18 cellular contexts compared by ENCODE assay signal in genomic region chr16:7303677-7304200, GRCh38. TPM values are rescaled to one million over a fixed set of nuclear protein-coding genes. Genes with fewer than 3 reads are reported as not detected.
DNase-seq lines count a peak whose midpoint lies in the region; TF ChIP-seq lines count a peak whose summit lies in the region.
"Had no signal": no experiment of that assay in that cellular context is flagged by ENCODE, and none has a peak within 500 bp of the region (broad histone marks: within the 10 kb centered on the region; RNA-seq: fewer than 3 reads in every experiment).

No MANE protein-coding gene starts in this region.

- H2AFZ ChIP-seq in neural cell (ENCODE audit: low read depth, low read length) = no peak overlapping the region
- H2AFZ ChIP-seq in MM.1S (ENCODE audit: low read length) = no peak overlapping the region

- intact Hi-C loops in left ventricle myocardium inferior (cut with micrococcal nuclease) (no loop called here), ovary (cut with DNase I) (no loop called here)

- H3K79me2 ChIP-seq in neural cell (replicated peaks; ENCODE audit: insufficient read depth, low read length) (peaks cover 3% of the 10 kb centered on the region), MM.1S (ENCODE audit: low read length) (no peaks in the 10 kb centered on the region)

- DNase-seq in Ammon's horn (ENCODE audit: low spot score) (peak; percentile 32), NCI-H82 (lab: John Stamatoyannopoulos, UW) (peak; percentile 63), left ventricle myocardium inferior (no peak), ovary (no peak), MM.1S (no peak), NK-92 (lab: John Stamatoyannopoulos, UW; ENCODE audit: unreplicated experiment) (no peak)
- no peak for DNase-seq in activated naive CD4-positive, alpha-beta T cell treated with anti-CD3 and anti-CD28 coated beads, Interleukin-2, amount 50 U/mL, for 16 hours
- DNase-seq: activated gamma-delta T cell treated with Interleukin-2 at 50 U/mL for 16 hours; CD4-positive, alpha-beta memory T cell; foreskin keratinocyte; mucosa of descending colon; NCI-H2171; SHP77; stimulated activated naive CD8-positive, alpha-beta T cell treated with anti-CD3 and anti-CD28 coated beads, Interleukin-15, Interleukin-2, amounts not matched to agents 100 U/mL and 50 U/mL, for 24 hours had no signal

- H3K4me3 ChIP-seq in left ventricle myocardium inferior (peak overlapping the region; percentile 65), neural cell (ENCODE audit: low read length) (peak overlapping the region; percentile 61), ovary (no peak overlapping the region), MM.1S (ENCODE audit: low read length) (no peak overlapping the region)
- H3K4me3 ChIP-seq: ascending aorta, mucosa of descending colon, pancreas had no signal

- H3K9me3 ChIP-seq in left ventricle myocardium inferior (replicated peaks) (no peaks in the 10 kb centered on the region), neural cell (ENCODE audit: low read length) (no peaks in the 10 kb centered on the region), ovary (no peaks in the 10 kb centered on the region), MM.1S (replicated peaks; ENCODE audit: insufficient read depth, low read length) (no peaks in the 10 kb centered on the region)
- H3K9me3 ChIP-seq: ascending aorta, mucosa of descending colon, pancreas had no signal

- no peak for TF ChIP-seq RAD21 in neural cell (conservative IDR thresholded peaks at IDR 0.05)

- H3K27me3 ChIP-seq in left ventricle myocardium inferior (ENCODE audit: low read depth) (peaks cover 29% of the 10 kb centered on the region), neural cell (ENCODE audit: insufficient read depth, low read depth, low read length) (peaks cover 62% of the 10 kb centered on the region), ovary (no peaks in the 10 kb centered on the region), MM.1S (replicated peaks; ENCODE audit: insufficient read depth, low read length) (no peaks in the 10 kb centered on the region)
- H3K27me3 ChIP-seq: ascending aorta, foreskin keratinocyte had no signal

- H3K4me1 ChIP-seq in left ventricle myocardium inferior (peaks cover 17% of the 10 kb centered on the region), ovary (ENCODE audit: insufficient read depth) (no peaks in the 10 kb centered on the region), MM.1S (ENCODE audit: low read length) (no peaks in the 10 kb centered on the region)
- H3K4me1 ChIP-seq: ascending aorta, foreskin keratinocyte, pancreas had no signal

- no peak for TF ChIP-seq POLR2A in ovary (IDR thresholded peaks at IDR 0.05)

- H3K27ac ChIP-seq in left ventricle myocardium inferior (replicated peaks) (no peak overlapping the region), neural cell (ENCODE audit: low read length) (no peak overlapping the region), ovary (no peak overlapping the region), MM.1S (ENCODE audit: low read length) (no peak overlapping the region)
- H3K27ac ChIP-seq: ascending aorta, foreskin keratinocyte, pancreas had no signal

- TF ChIP-seq CTCF in left ventricle myocardium inferior (IDR thresholded peaks at IDR 0.05; ENCODE audit: borderline replicate concordance) (no peak), neural cell (IDR thresholded peaks at IDR 0.05; ENCODE audit: poor library complexity, severe bottlenecking) (no peak), ovary (IDR thresholded peaks at IDR 0.05) (no peak), MM.1S (IDR thresholded peaks at IDR 0.05; ENCODE audit: low read length) (no peak)

- H3K9me2 ChIP-seq in neural cell (ENCODE audit: insufficient read depth, low read length) (no peaks in the 10 kb centered on the region), MM.1S (replicated peaks; ENCODE audit: insufficient read depth, low read length) (no peaks in the 10 kb centered on the region)

- H3K4me2 ChIP-seq in neural cell (ENCODE audit: low read length) (no peak overlapping the region), MM.1S (ENCODE audit: low read depth, low read length) (no peak overlapping the region)

- peak overlapping the region; percentile 25 for H3K9ac ChIP-seq in neural cell (ENCODE audit: low read length)
- no peak overlapping the region for H3K9ac ChIP-seq in MM.1S (ENCODE audit: low read length)

- no peak for TF ChIP-seq EP300 in neural cell (conservative IDR thresholded peaks at IDR 0.05; ENCODE audit: poor library complexity, severe bottlenecking)
- TF ChIP-seq EP300 in ovary (IDR thresholded peaks at IDR 0.05) = no peak

- no peaks in the 10 kb centered on the region for H3K36me3 ChIP-seq in left ventricle myocardium inferior
- H3K36me3 ChIP-seq in neural cell (ENCODE audit: insufficient read depth, low read length) = no peaks in the 10 kb centered on the region
- H3K36me3 ChIP-seq in ovary = no peaks in the 10 kb centered on the region
- no peaks in the 10 kb centered on the region for H3K36me3 ChIP-seq in MM.1S (replicated peaks; ENCODE audit: insufficient read depth, low read length)
- H3K36me3 ChIP-seq: ascending aorta, pancreas had no signal

- WGBS in ovary, 3 donors = 0 to 1% (median 1%) methylated on average over 19 to 20 of the region's 20 CpGs

- H3F3A ChIP-seq in neural cell (ENCODE audit: insufficient read depth, low read length, poor library complexity, severe bottlenecking) (no peaks in the 10 kb centered on the region), MM.1S (ENCODE audit: insufficient read depth, low read length) (no peaks in the 10 kb centered on the region)

- no peaks in the 10 kb centered on the region for H4K20me1 ChIP-seq in neural cell (ENCODE audit: insufficient read depth)
- H4K20me1 ChIP-seq in MM.1S (ENCODE audit: insufficient read depth, low read length) = no peaks in the 10 kb centered on the region

TF ChIP-seq in neural cell, 6 proteins besides CTCF, POLR2A, EP300 and RAD21:
- TF ChIP-seq SMC3 (conservative IDR thresholded peaks at IDR 0.05; ENCODE audit: poor library complexity) (no peak), TAF1 (IDR thresholded peaks at IDR 0.05; ENCODE audit: low read depth) (no peak), EZH2 (IDR thresholded peaks at IDR 0.05; ENCODE audit: borderline replicate concordance, insufficient read depth, low read length, poor library complexity, severe bottlenecking) (no peak), REST (IDR thresholded peaks at IDR 0.05; ENCODE audit: borderline replicate concordance) (no peak), POLR2AphosphoS5 (IDR thresholded peaks at IDR 0.05) (no peak), MXI1 (conservative IDR thresholded peaks at IDR 0.05; ENCODE audit: poor library complexity, severe bottlenecking) (no peak)

RNA-seq across cellular contexts. Expression of gene RBFOX1, which starts 28.9 kb away (rescaled TPM):
- total RNA-seq in left ventricle myocardium inferior (71.8 TPM), ovary (1 to 10 TPM in 1 of 7 donors, under 1 TPM in 4, not detected in 2; 0.28 to 2.6 (median 0.48) TPM)
- polyA plus RNA-seq in neural cell (56.8 and 70.8 TPM in 2 replicates), ovary (under 1 TPM; 0.45 to 0.68 TPM)
- polyA minus RNA-seq in neural cell = 99.8 and 122 TPM in 2 replicates
- total RNA-seq: ascending aorta; CD4-positive, alpha-beta memory T cell; Daoy; foreskin keratinocyte had no signal
- polyA plus RNA-seq: CD4-positive, alpha-beta memory T cell; foreskin keratinocyte had no signal

Comparison
In these comparisons a context has a peak if more than half of its experiments do, and no peak if none do; other contexts are left out.
1. DNase-seq: peak in Ammon's horn (single experiment) and NCI-H82 (single experiment); none in left ventricle myocardium inferior (single experiment), activated naive CD4-positive, alpha-beta T cell treated with anti-CD3 and anti-CD28 coated beads, Interleukin-2, amount 50 U/mL, for 16 hours (single experiment), ovary (0 of 5), MM.1S (single experiment) and NK-92 (single experiment).
2. H3K4me3 ChIP-seq: peak in left ventricle myocardium inferior (single experiment) and neural cell (single experiment); none in ovary (single experiment) and MM.1S (single experiment).
3. RNA of gene RBFOX1, which starts 28.9 kb away (total RNA-seq): 71.8 TPM in left ventricle myocardium inferior (single experiment); 0.28 to 2.6 TPM in ovary; every median in the first group is over 10 times any median in the second.